Comparison of ENCODE assay signal across 8 cellular contexts in genomic region chr22:20268289-20268349, GRCh38. TPM values are rescaled to one million over a fixed set of nuclear protein-coding genes. Genes with fewer than 3 reads are reported as not detected.
A peak's percentile ranks its signal among the peaks of the same experiment; 100 is the strongest.
DNase-seq lines count a peak whose midpoint lies in the region; ATAC-seq and TF ChIP-seq lines count a peak whose summit lies in the region.

RTN4R (minus strand) TSS chr22:20268318; CDS start chr22:20268092, 226 bp downstream.

- H3K36me3 ChIP-seq in RWPE2 (ENCODE audit: low read depth), result no peaks in the 10 kb centered on the region
- no peaks in the 10 kb centered on the region for H3K36me3 ChIP-seq in psoas muscle (ENCODE audit: insufficient read depth in 1 of 2, low read depth in 1 of 2)

- H3K4me3 ChIP-seq in RWPE2 (ENCODE audit: severe bottlenecking) (peak within 1 kb of the TSS; percentile 70), psoas muscle (peak within 1 kb of the TSS; percentile 55)

- H3K27me3 ChIP-seq in RWPE2 (ENCODE audit: insufficient read depth, poor library complexity, severe bottlenecking) (no peaks in the 10 kb centered on the region), foreskin keratinocyte (no peaks in the 10 kb centered on the region), psoas muscle (ENCODE audit: insufficient read depth in 3 of 3, low read length in 2 of 3) (no peaks in the 10 kb centered on the region)

- CTCF ChIA-PET in Calu3 (lab: Charles Lee), result no interaction called here

- H3K27ac ChIP-seq in RWPE2 (ENCODE audit: poor library complexity, severe bottlenecking), result peak within 1 kb of the TSS; percentile 23
- no peak within 1 kb of the TSS for H3K27ac ChIP-seq in foreskin keratinocyte
- no peak within 1 kb of the TSS for H3K27ac ChIP-seq in psoas muscle

- WGBS in psoas muscle, 3 donors, result 2% methylated on average over 10 of the region's 12 CpGs; no CpG with 5 or more reads in 2 of the 3 donors

- TF ChIP-seq CTCF in Calu3 (IDR thresholded peaks at IDR 0.05; ENCODE audit: unreplicated experiment) (no peak), RWPE2 (IDR thresholded peaks at IDR 0.05; ENCODE audit: poor library complexity, severe bottlenecking) (no peak), foreskin keratinocyte (conservative IDR thresholded peaks at IDR 0.05) (no peak), psoas muscle (IDR thresholded peaks at IDR 0.05) (no peak)

- ATAC-seq in RWPE2 (ENCODE audit: low read depth) (no peak), foreskin keratinocyte (no peak), psoas muscle (no peak), GM21619 (IDR thresholded peaks at IDR 0.05; ENCODE audit: unreplicated experiment) (no peak), GM19452 (IDR thresholded peaks at IDR 0.05; ENCODE audit: unreplicated experiment) (no peak)

- peak within 1 kb of the TSS; percentile 37 for H3K27ac Mint-ChIP-seq in Calu3 (ENCODE audit: unreplicated experiment)

- peaks cover 29% of the 10 kb centered on the region for H3K36me3 Mint-ChIP-seq in Calu3 (ENCODE audit: insufficient read depth, unreplicated experiment)

- H3K27me3 Mint-ChIP-seq in Calu3 (ENCODE audit: unreplicated experiment), result no peaks in the 10 kb centered on the region

- BruUV-seq in Calu3 (replicated peaks; lab: Mats Ljungman, UMichigan), result no TSS peak

- H3K4me1 ChIP-seq in RWPE2 (ENCODE audit: insufficient read depth, poor library complexity, severe bottlenecking) (no peaks in the 10 kb centered on the region), foreskin keratinocyte (no peaks in the 10 kb centered on the region), psoas muscle (no peaks in the 10 kb centered on the region)

- H3K4me3 Mint-ChIP-seq in Calu3 (ENCODE audit: low read depth, unreplicated experiment), result peak within 1 kb of the TSS; percentile 63

- H3K9me3 Mint-ChIP-seq in Calu3 (ENCODE audit: low read depth, unreplicated experiment), result no peaks in the 10 kb centered on the region

- H3K4me1 Mint-ChIP-seq in Calu3 (ENCODE audit: low read depth, unreplicated experiment), result no peaks in the 10 kb centered on the region

- no peak for DNase-seq in Calu3
- DNase-seq in RWPE2 (ENCODE audit: low spot score), result no peak
- DNase-seq in foreskin keratinocyte, result no peak
- DNase-seq in psoas muscle, result no peak
- DNase-seq in NCI-H446 treated with DMSO at 0.1 percent for 48 hours (lab: John Stamatoyannopoulos, UW), result no peak
- no peak for DNase-seq in NCI-H524 (lab: John Stamatoyannopoulos, UW)

- H3K9me3 ChIP-seq in RWPE2 (ENCODE audit: severe bottlenecking), result no peaks in the 10 kb centered on the region
- H3K9me3 ChIP-seq in psoas muscle, result no peaks in the 10 kb centered on the region

- intact Hi-C loops in Calu3 (cut with micrococcal nuclease; ENCODE audit: unreplicated experiment), result no loop called here
- intact Hi-C loops in psoas muscle (cut with DNase I), result loop anchor here in 1 of 2 donors (1.0 kb wide), 1 partner anchor 111 kb away; no protein-coding TSS in a partner anchor

RNA-seq across cellular contexts. Expression of gene RTN4R, which starts in this region (rescaled TPM):
- 4.1 and 4.2 TPM in 2 replicates for total RNA-seq in Calu3 (2022)
- 19.1 and 19.3 TPM in 2 replicates for total RNA-seq in foreskin keratinocyte
- polyA plus RNA-seq in foreskin keratinocyte, result 23.3 and 26.6 TPM in 2 replicates
- total RNA-seq in psoas muscle, result 1 to 10 TPM in 1 of 4 donors, under 1 TPM in 3; 0.22 to 2.4 (median 0.64) TPM
- polyA plus RNA-seq in psoas muscle, result under 1 TPM; 0.12 to 0.36 (median 0.30) TPM

Comparison
In these comparisons a context has a peak if more than half of its experiments do, and no peak if none do; other contexts are left out.
1. RNA of gene RTN4R (polyA plus RNA-seq): 23.3 to 26.6 TPM in foreskin keratinocyte; 0.12 to 0.36 TPM in psoas muscle; every median in the first group is over 10 times any median in the second.